34 cellular contexts compared by ENCODE assay signal in genomic region chr14:97312910-97313309, GRCh38.
"Had no signal": no experiment of that assay in that cellular context is flagged by ENCODE, and none has a peak within 500 bp of the region (broad histone marks: within the 10 kb centered on the region; RNA-seq: fewer than 3 reads in every experiment).

No MANE protein-coding gene starts in this region.

- FAIRE-seq: astrocyte, bronchial epithelial cell had no signal

- H3K9me3 ChIP-seq: adrenal gland, ascending aorta, body of pancreas had no signal

- H3K36me3 ChIP-seq: adrenal gland, ascending aorta, brain microvascular endothelial cell, breast epithelium, cardiac muscle cell had no signal

- H3K27ac ChIP-seq: adrenal gland, ascending aorta, body of pancreas, brain microvascular endothelial cell, breast epithelium, cardiac muscle cell had no signal

- DNase-seq: activated effector memory CD4-positive, alpha-beta T cell treated with anti-CD3 and anti-CD28 coated beads, Interleukin-2, amount 50 U/mL, for 16 hours; activated effector memory CD4-positive, alpha-beta T cell treated with Interleukin-2 at 50 U/mL for 16 hours; activated gamma-delta T cell; activated gamma-delta T cell treated with Interleukin-2 at 50 U/mL for 16 hours; activated naive CD4-positive, alpha-beta T cell; activated naive CD4-positive, alpha-beta T cell treated with anti-CD3 and anti-CD28 coated beads for 36 hours; activated naive CD4-positive, alpha-beta T cell treated with anti-CD3 and anti-CD28 coated beads, Interleukin-2, amount 10 ng/mL, durations not matched to agents 7 days and 5 days; activated naive CD4-positive, alpha-beta T cell treated with anti-CD3 and anti-CD28 coated beads, Interleukin-2, amount 50 U/mL, for 16 hours; activated naive CD4-positive, alpha-beta T cell treated with Interleukin-2 at 50 U/mL for 16 hours; activated naive CD8-positive, alpha-beta T cell treated with anti-CD3 and anti-CD28 coated beads for 36 hours; activated naive CD8-positive, alpha-beta T cell treated with anti-CD3 and anti-CD28 coated beads, Interleukin-2, amount 10 ng/mL, durations not matched to agents 7 days and 5 days; activated naive CD8-positive, alpha-beta T cell treated with anti-CD3 and anti-CD28 coated beads, Interleukin-2, amount 50 U/mL, for 24 hours; activated T-cell treated with anti-CD3 and anti-CD28 coated beads, Interleukin-2, amount 50 U/mL, for 1 hour; activated T-cell treated with anti-CD3 and anti-CD28 coated beads, Interleukin-2, amount 50 U/mL, for 24 hours; activated T-cell treated with anti-CD3 and anti-CD28 coated beads, Interleukin-2, amount 50 U/mL, for 4 hours; activated T-cell treated with anti-CD3 and anti-CD28 coated beads, Interleukin-2, amount 50 U/mL, for 48 hours; activated T-cell treated with anti-CD3 and anti-CD28 coated beads, Interleukin-2, amount 50 U/mL, for 72 hours; adrenal gland; amniotic stem cell; amygdala; anterior cingulate cortex; aorta; body of pancreas; brain microvascular endothelial cell; caudate nucleus; central memory CD4-positive, alpha-beta T cell; cerebellar nuclear complex had no signal

- H3K27me3 ChIP-seq: adrenal gland, ascending aorta, body of pancreas, brain microvascular endothelial cell, cardiac muscle cell had no signal

- H3K4me3 ChIP-seq: adrenal gland, ascending aorta, body of pancreas, breast epithelium, cardiac muscle cell had no signal

- H3K4me1 ChIP-seq: adrenal gland, ascending aorta, body of pancreas, breast epithelium had no signal

- ATAC-seq: activated naive CD4-positive, alpha-beta T cell treated with anti-CD3 and anti-CD28 coated beads, Interleukin-2, amount 50 U/mL, for 72 hours; activated naive CD8-positive, alpha-beta T cell treated with anti-CD3 and anti-CD28 coated beads, Interleukin-2, amount 50 U/mL, for 24 hours; activated T-cell treated with anti-CD3 and anti-CD28 coated beads, Interleukin-2, amount 50 U/mL, for 4 hours; activated T-cell treated with anti-CD3 and anti-CD28 coated beads, Interleukin-2, amount 50 U/mL, for 72 hours; activated T-helper 17 cell treated with anti-CD3 and anti-CD28 coated beads, Interleukin-2, amount 50 U/mL, for 72 hours; body of pancreas had no signal
